In the genomic region with DNA sequence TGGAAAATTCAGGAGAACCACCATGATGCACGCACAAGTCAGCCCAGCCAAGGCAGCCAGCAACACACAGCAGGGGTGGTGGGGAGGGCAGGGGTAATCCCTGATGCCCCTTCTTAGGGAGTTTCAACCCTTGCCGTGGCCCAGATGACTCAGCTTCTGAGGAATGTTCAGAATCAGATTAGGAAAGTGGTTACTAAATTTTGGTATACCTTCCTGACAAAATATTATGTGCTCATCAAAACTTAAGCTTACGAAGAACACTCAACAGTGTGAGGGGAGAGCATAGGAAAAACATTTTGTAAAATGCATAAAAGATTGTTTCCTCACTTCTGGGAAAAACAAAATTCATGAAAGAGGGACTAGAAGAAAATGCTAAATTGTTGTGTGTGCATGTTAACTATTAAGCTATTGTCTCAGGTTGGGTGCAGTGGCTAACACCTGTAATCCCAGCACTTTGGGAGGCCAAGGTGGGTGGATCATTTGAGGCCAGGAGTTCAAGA, we compare ENCODE assay signal across 18 cellular contexts. TPM values are rescaled to one million over a fixed set of nuclear protein-coding genes. Genes with fewer than 3 reads are reported as not detected.
A peak's percentile ranks its signal among the peaks of the same experiment; 100 is the strongest.
DNase-seq lines count a peak whose midpoint lies in the region; TF ChIP-seq lines count a peak whose summit lies in the region.
"Had no signal": no experiment of that assay in that cellular context is flagged by ENCODE, and none has a peak within 500 bp of the region (broad histone marks: within the 10 kb centered on the region; RNA-seq: fewer than 3 reads in every experiment).

No MANE protein-coding gene starts in this region.

- no peaks in the 10 kb centered on the region for H3K23me2 ChIP-seq in H9 (ENCODE audit: insufficient read length, low read depth, low read length, poor library complexity, severe bottlenecking)

- no peak overlapping the region for H3K9ac ChIP-seq in H9 (ENCODE audit: extremely low read depth, insufficient read length, low read length)
- H3K9ac ChIP-seq: KMS-11, SK-N-SH had no signal

- H3K27me3 Mint-ChIP-seq in H9 (ENCODE audit: low read depth): no peaks in the 10 kb centered on the region
- H3K27me3 Mint-ChIP-seq in activated T-helper 2 cell treated with anti-CD3 and anti-CD28 coated beads, Interferon-gamma antibody, Interleukin-2, Interleukin-4, amounts not matched to agents 10 μg/mL and 5 μg/mL and 100 μg/mL, durations not matched to agents 14 hours and 24 hours and 36 hours (ENCODE audit: low read depth): no peaks in the 10 kb centered on the region
- H3K27me3 Mint-ChIP-seq: B cell had no signal

- no peak overlapping the region for H4K5ac ChIP-seq in H9 (ENCODE audit: insufficient read length, low read depth, low read length)

- H3K4ac ChIP-seq in H9 (ENCODE audit: low read depth, low read length): no peak overlapping the region

- WGBS in H9 (ENCODE audit: extremely low coverage, insufficient read length, low lambda C conversion rate): no CpG with 5 or more reads among the region's 3 CpGs

- peaks cover 4 to 5% of the 10 kb centered on the region in 2 experiments; a peak in 3 of 4 replicates for H3K4me1 Mint-ChIP-seq in H9
- H3K4me1 Mint-ChIP-seq in activated T-helper 2 cell treated with anti-CD3 and anti-CD28 coated beads, Interferon-gamma antibody, Interleukin-2, Interleukin-4, amounts not matched to agents 10 μg/mL and 5 μg/mL and 100 μg/mL, durations not matched to agents 14 hours and 24 hours and 36 hours (ENCODE audit: low read depth): peaks cover 8% of the 10 kb centered on the region

- H3K27ac Mint-ChIP-seq in H9: peak overlapping the region in 2 of 3 experiments; percentile 67 to 81; a peak in 4 of 7 replicates
- H3K27ac Mint-ChIP-seq in activated T-helper 2 cell treated with anti-CD3 and anti-CD28 coated beads, Interferon-gamma antibody, Interleukin-2, Interleukin-4, amounts not matched to agents 10 μg/mL and 5 μg/mL and 100 μg/mL, durations not matched to agents 14 hours and 24 hours and 36 hours: peak overlapping the region; percentile 67
- H3K27ac Mint-ChIP-seq: activated CD8-positive, alpha-beta T cell treated with anti-CD3 and anti-CD28 coated beads, Interleukin-2, amount 10 ng/mL, durations not matched to agents 7 days and 5 days; B cell had no signal

- H3K4me1 ChIP-seq in ACC112 (ENCODE audit: control insufficient read depth, insufficient read depth, low read length, unreplicated experiment) (peaks cover 22% of the 10 kb centered on the region), H9 (ENCODE audit: insufficient read depth, low read length) (no peaks in the 10 kb centered on the region), uterus (no peaks in the 10 kb centered on the region)
- H3K4me1 ChIP-seq: transverse colon had no signal

- H3K27me3 ChIP-seq in ACC112 (ENCODE audit: insufficient read depth, low read length) (no peaks in the 10 kb centered on the region), H9 (ENCODE audit: insufficient read depth, low read length) (no peaks in the 10 kb centered on the region), uterus (no peaks in the 10 kb centered on the region)
- H3K27me3 ChIP-seq: transverse colon had no signal

- H2AFZ ChIP-seq in ACC112 (ENCODE audit: low read length, unreplicated experiment) (no peak overlapping the region), H9 (ENCODE audit: low read length) (no peak overlapping the region)

- no peak for TF ChIP-seq POLR2A in uterus (IDR thresholded peaks at IDR 0.05)

- H3K18ac ChIP-seq in H9 (ENCODE audit: insufficient read length, low read depth, low read length): no peak overlapping the region

- H3K36me3 Mint-ChIP-seq in H9 (ENCODE audit: insufficient read depth in 1 of 3, low read depth in 3 of 3): peaks cover 13 to 74% (median 42%) of the 10 kb centered on the region in 3 experiments
- peaks cover 70% of the 10 kb centered on the region for H3K36me3 Mint-ChIP-seq in activated T-helper 2 cell treated with anti-CD3 and anti-CD28 coated beads, Interferon-gamma antibody, Interleukin-2, Interleukin-4, amounts not matched to agents 10 μg/mL and 5 μg/mL and 100 μg/mL, durations not matched to agents 14 hours and 24 hours and 36 hours (ENCODE audit: low read depth)

- H4K20me1 ChIP-seq in H9 (ENCODE audit: control insufficient read depth, insufficient read depth, insufficient read length): no peaks in the 10 kb centered on the region

- no peak overlapping the region for H3K23ac ChIP-seq in H9 (ENCODE audit: insufficient read length, low read depth, low read length)

- DNase-seq in H9: no peak
- no peak for DNase-seq in activated T-helper 2 cell treated with anti-CD3 and anti-CD28 coated beads, Interferon-gamma antibody, Interleukin-2, Interleukin-4, amounts not matched to agents 10 μg/mL and 5 μg/mL and 100 μg/mL, durations not matched to agents 14 hours and 24 hours and 36 hours (ENCODE audit: low spot score)
- DNase-seq in foreskin fibroblast: peak; percentile 16 to 46
- DNase-seq in uterus: no peak
- no peak for DNase-seq in C1 segment of cervical spinal cord (lab: John Stamatoyannopoulos, UW)
- DNase-seq in DMS53 (lab: John Stamatoyannopoulos, UW): no peak
- DNase-seq in NCI-H1417 (lab: John Stamatoyannopoulos, UW): no peak
- DNase-seq: activated CD8-positive, alpha-beta T cell treated with anti-CD3 and anti-CD28 coated beads, Interleukin-2, amount 10 ng/mL, durations not matched to agents 7 days and 5 days; activated gamma-delta T cell treated with Interleukin-2 at 50 U/mL for 16 hours; effector CD8-positive, alpha-beta T cell; NCI-H446; SK-N-SH; stimulated activated CD4-positive, alpha-beta T cell treated with anti-CD3 and anti-CD28 coated beads, Interleukin-4, amount 100 ng/mL, for 4 hours; transverse colon had no signal

- no peak overlapping the region for H3K4me2 ChIP-seq in H9 (ENCODE audit: insufficient read depth, insufficient read length, low read length)
- H3K4me2 ChIP-seq: KMS-11, SK-N-SH had no signal

- TF ChIP-seq CTCF in H9 (conservative IDR thresholded peaks at IDR 0.05): no peak
- TF ChIP-seq CTCF in foreskin fibroblast (IDR thresholded peaks at IDR 0.05; ENCODE audit: low read depth, low read length): no peak
- no peak for TF ChIP-seq CTCF in uterus (IDR thresholded peaks at IDR 0.05)

- no peak overlapping the region for H2BK15ac ChIP-seq in H9 (ENCODE audit: low read depth, low read length)

- H3K4me3 ChIP-seq in ACC112 (ENCODE audit: low read depth, low read length) (no peak overlapping the region), foreskin fibroblast (ENCODE audit: low read depth in 1 of 2, low read length in 2 of 2) (no peak overlapping the region), uterus (no peak overlapping the region)
- H3K4me3 ChIP-seq: transverse colon had no signal

- intact Hi-C loops in activated T-helper 2 cell treated with anti-CD3 and anti-CD28 coated beads, Interferon-gamma antibody, Interleukin-2, Interleukin-4, amounts not matched to agents 10 μg/mL and 5 μg/mL and 100 μg/mL, durations not matched to agents 14 hours and 24 hours and 36 hours (cut with micrococcal nuclease): no loop called here
- intact Hi-C loops in uterus (cut with DNase I; ENCODE audit: low total_unique reads): no loop called here

- H3T11ph ChIP-seq in H9 (ENCODE audit: low read length): no peak overlapping the region

- H3K56ac ChIP-seq in H9 (ENCODE audit: insufficient read length, low read depth, low read length): no peak overlapping the region

- H4K8ac ChIP-seq in H9 (replicated peaks; ENCODE audit: insufficient read length, low read depth, low read length): no peak overlapping the region

- no peaks in the 10 kb centered on the region for H3K9me3 ChIP-seq in H9 (ENCODE audit: control insufficient read depth, low read depth, low read length)
- H3K9me3 ChIP-seq in uterus: no peaks in the 10 kb centered on the region
- H3K9me3 ChIP-seq: SK-N-SH, transverse colon had no signal

- H2BK5ac ChIP-seq in H9 (ENCODE audit: insufficient read length, low read length): no peak overlapping the region

- H2BK20ac ChIP-seq in H9 (ENCODE audit: low read depth, low read length, poor library complexity, severe bottlenecking): no peak overlapping the region

- H3K79me2 ChIP-seq in ACC112 (ENCODE audit: control insufficient read depth, insufficient read depth, low read length, unreplicated experiment): no peaks in the 10 kb centered on the region
- H3K79me2 ChIP-seq in H9 (ENCODE audit: insufficient read depth, low read length): no peaks in the 10 kb centered on the region

- H3K4me3 Mint-ChIP-seq in H9: no peak overlapping the region
- no peak overlapping the region for H3K4me3 Mint-ChIP-seq in activated T-helper 2 cell treated with anti-CD3 and anti-CD28 coated beads, Interferon-gamma antibody, Interleukin-2, Interleukin-4, amounts not matched to agents 10 μg/mL and 5 μg/mL and 100 μg/mL, durations not matched to agents 14 hours and 24 hours and 36 hours (ENCODE audit: low read depth)
- H3K4me3 Mint-ChIP-seq: activated CD8-positive, alpha-beta T cell treated with anti-CD3 and anti-CD28 coated beads, Interleukin-2, amount 10 ng/mL, durations not matched to agents 7 days and 5 days; B cell had no signal

- no peak overlapping the region for H2AK5ac ChIP-seq in H9 (ENCODE audit: insufficient read length, low read length)

- no peak overlapping the region for H3K14ac ChIP-seq in H9 (ENCODE audit: insufficient read depth, low read length)

- H2BK120ac ChIP-seq in H9 (ENCODE audit: low read depth, low read length, poor library complexity, severe bottlenecking): no peak overlapping the region

- H3K27ac ChIP-seq in ACC112 (ENCODE audit: low read depth, low read length) (peak overlapping the region; percentile 20; the same call in 1 of the 2 replicates), H9 (ENCODE audit: insufficient read length, low read depth, low read length) (no peak overlapping the region), uterus (no peak overlapping the region)
- H3K27ac ChIP-seq: KMS-11, transverse colon had no signal

- no peak overlapping the region for H4K91ac ChIP-seq in H9 (ENCODE audit: insufficient read length, low read depth, low read length)

- H2BK12ac ChIP-seq in H9 (ENCODE audit: insufficient read length, low read depth, low read length): no peak overlapping the region

- H3K36me3 ChIP-seq in ACC112 (ENCODE audit: insufficient read depth, low read length): no peaks in the 10 kb centered on the region
- no peaks in the 10 kb centered on the region for H3K36me3 ChIP-seq in uterus

- no peaks in the 10 kb centered on the region for H3K9me3 Mint-ChIP-seq in H9
- H3K9me3 Mint-ChIP-seq in activated T-helper 2 cell treated with anti-CD3 and anti-CD28 coated beads, Interferon-gamma antibody, Interleukin-2, Interleukin-4, amounts not matched to agents 10 μg/mL and 5 μg/mL and 100 μg/mL, durations not matched to agents 14 hours and 24 hours and 36 hours: no peaks in the 10 kb centered on the region

- no peaks in the 10 kb centered on the region for H3K79me1 ChIP-seq in H9 (ENCODE audit: insufficient read depth, low read depth, low read length, poor library complexity, severe bottlenecking)

RNA-seq across cellular contexts. Expression of gene SERPIND1, which starts 32.1 kb away (rescaled TPM):
- total RNA-seq in H9 (2021): not detected in 2 replicates
- total RNA-seq in activated T-helper 2 cell treated with anti-CD3 and anti-CD28 coated beads, Interferon-gamma antibody, Interleukin-2, Interleukin-4, amounts not matched to agents 10 μg/mL and 5 μg/mL and 100 μg/mL, durations not matched to agents 14 hours and 24 hours and 36 hours: not detected in 2 replicates
- 1 to 10 TPM in 2 of 4 donors, not detected in 2; 1.0 to 4.5 TPM for total RNA-seq in uterus
- total RNA-seq: activated CD8-positive, alpha-beta T cell treated with anti-CD3 and anti-CD28 coated beads, Interleukin-2, amount 10 ng/mL, durations not matched to agents 7 days and 5 days; B cell; mononuclear cell; transverse colon had no signal

RNA-seq across cellular contexts. Expression of gene PI4KA, which starts 52.6 kb away (rescaled TPM):
- total RNA-seq in H9 (2021): 58.5 and 65.8 TPM in 2 replicates
- 73.4 and 77.7 TPM in 2 replicates for total RNA-seq in activated T-helper 2 cell treated with anti-CD3 and anti-CD28 coated beads, Interferon-gamma antibody, Interleukin-2, Interleukin-4, amounts not matched to agents 10 μg/mL and 5 μg/mL and 100 μg/mL, durations not matched to agents 14 hours and 24 hours and 36 hours
- total RNA-seq in uterus: 100 to 1,000 TPM in 2 of 4 donors, 10 to 100 TPM in 2; 48.9 to 238 (median 108) TPM

RNA-seq across cellular contexts. Expression of gene SNAP29, which starts 52.8 kb away (rescaled TPM):
- total RNA-seq in H9 (2021) (15.6 and 17.9 TPM in 2 replicates), uterus (10 to 100 TPM in 3 of 4 donors, 1 to 10 TPM in 1; 5.3 to 33.5 (median 13.1) TPM)
- total RNA-seq in activated T-helper 2 cell treated with anti-CD3 and anti-CD28 coated beads, Interferon-gamma antibody, Interleukin-2, Interleukin-4, amounts not matched to agents 10 μg/mL and 5 μg/mL and 100 μg/mL, durations not matched to agents 14 hours and 24 hours and 36 hours: 24.2 and 31.4 TPM in 2 replicates

Comparison
In these comparisons a context has a peak if more than half of its experiments do, and no peak if none do; other contexts are left out.
1. DNase-seq: peak in foreskin fibroblast (2 of 2); none in H9 (single experiment), activated T-helper 2 cell treated with anti-CD3 and anti-CD28 coated beads, Interferon-gamma antibody, Interleukin-2, Interleukin-4, amounts not matched to agents 10 μg/mL and 5 μg/mL and 100 μg/mL, durations not matched to agents 14 hours and 24 hours and 36 hours (single experiment), uterus (0 of 2), C1 segment of cervical spinal cord (0 of 14), DMS53 (single experiment) and NCI-H1417 (0 of 3).